17 cellular contexts compared by ENCODE assay signal in the genomic region with DNA sequence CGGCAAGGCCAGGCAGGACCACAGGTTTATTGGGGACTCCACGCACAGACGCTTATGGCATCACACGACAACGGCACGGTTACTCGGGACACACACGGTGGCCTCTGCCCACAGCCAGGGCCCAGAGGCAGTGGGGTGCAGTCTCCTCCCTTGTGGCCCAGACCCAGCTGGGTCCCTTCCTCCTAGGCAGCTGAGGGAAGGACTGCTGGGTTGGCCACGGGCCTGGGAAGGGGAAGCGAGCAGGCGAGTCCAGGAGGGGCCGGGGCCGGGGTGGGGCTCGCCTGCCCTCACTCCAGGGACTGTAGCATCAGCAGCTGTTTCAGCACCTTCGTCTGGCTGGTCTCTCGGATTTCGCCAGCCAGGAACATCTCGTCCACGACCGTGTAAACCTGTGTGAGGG. TPM values are rescaled to one million over a fixed set of nuclear protein-coding genes. Genes with fewer than 3 reads are reported as not detected.
DNase-seq lines count a peak whose midpoint lies in the region; ATAC-seq and TF ChIP-seq lines count a peak whose summit lies in the region.
"Had no signal": no experiment of that assay in that cellular context is flagged by ENCODE, and none has a peak within 500 bp of the region (broad histone marks: within the 10 kb centered on the region; RNA-seq: fewer than 3 reads in every experiment).

No MANE protein-coding gene starts in this region.

- H3K4me2 ChIP-seq in PC-9 (no peak overlapping the region), mammary epithelial cell (ENCODE audit: insufficient read depth, low read depth, low read length) (no peak overlapping the region), osteoblast (ENCODE audit: insufficient read depth, low read length) (no peak overlapping the region)

- no peaks in the 10 kb centered on the region for H3K27me3 ChIP-seq in left ventricle myocardium inferior (ENCODE audit: low read depth)
- H3K27me3 ChIP-seq in PC-9 (ENCODE audit: insufficient read depth, low read depth), result no peaks in the 10 kb centered on the region
- no peaks in the 10 kb centered on the region for H3K27me3 ChIP-seq in mammary epithelial cell (ENCODE audit: insufficient read depth, low read length)
- H3K27me3 ChIP-seq in osteoblast (ENCODE audit: insufficient read depth, low read length), result no peaks in the 10 kb centered on the region

- H3K9me3 ChIP-seq in left ventricle myocardium inferior (replicated peaks) (no peaks in the 10 kb centered on the region), PC-9 (ENCODE audit: insufficient read depth, low read depth) (no peaks in the 10 kb centered on the region), mammary epithelial cell (replicated peaks; ENCODE audit: insufficient read depth, low read length) (no peaks in the 10 kb centered on the region), osteoblast (ENCODE audit: low read depth, low read length) (no peaks in the 10 kb centered on the region)

- H3K79me2 ChIP-seq in PC-9 (ENCODE audit: low read depth) (0 out of 2 replicates have a peak, but pooled peaks cover under 1% of the 10 kb centered on the region), mammary epithelial cell (ENCODE audit: insufficient read depth, low read length) (peaks cover 17% of the 10 kb centered on the region), osteoblast (ENCODE audit: insufficient read depth, low read length) (peaks cover 30% of the 10 kb centered on the region)

- peak; percentile 47 for DNase-seq in Right ventricle myocardium superior
- DNase-seq in left ventricle myocardium inferior, result no peak
- no peak for DNase-seq in PC-9
- DNase-seq in mammary epithelial cell, result no peak
- peak; percentile 44 for DNase-seq in osteoblast (ENCODE audit: insufficient read length, low spot score, missing footprints)
- no peak for DNase-seq in hepatic stellate cell (ENCODE audit: low spot score)
- no peak for DNase-seq in NCI-H345 (lab: John Stamatoyannopoulos, UW)
- DNase-seq in NCI-H2171 treated with DMSO at 0.1 percent for 48 hours (lab: John Stamatoyannopoulos, UW), result no peak
- DNase-seq: 8988T; AML-193; CD8-positive, alpha-beta memory T cell; H9; NCI-H1694; NCI-H2081; NCI-H446 treated with DMSO at 0.1 percent for 48 hours; NCI-H526 treated with DMSO at 0.1 percent for 48 hours had no signal

- ATAC-seq in Right ventricle myocardium superior (ENCODE audit: poor library complexity), result no peak

- H3F3A ChIP-seq in PC-9 (ENCODE audit: insufficient read depth, low read depth), result peaks cover 55% of the 10 kb centered on the region

- POLR2A ChIA-PET in PC-9 (lab: Charles Lee; ENCODE audit: unreplicated experiment), result no interaction called here

- in situ Hi-C loops in mammary epithelial cell (cut with MboI; ENCODE audit: low sequenced_read_pairs in 2 of 2), result loop anchor here in 1 of 2 donors (5.0 kb wide), 1 partner anchor 86 kb away; no protein-coding TSS in a partner anchor

- intact Hi-C loops in Right ventricle myocardium superior (cut with DNase I) (loop anchor here (5.0 kb wide), 1 partner anchor 61 kb away; no protein-coding TSS in a partner anchor), left ventricle myocardium inferior (cut with micrococcal nuclease) (no loop called here), PC-9 (cut with micrococcal nuclease; ENCODE audit: unreplicated experiment) (no loop called here), mammary epithelial cell (cut with micrococcal nuclease) (no loop called here)

- H3K36me3 ChIP-seq in left ventricle myocardium inferior, result peaks cover 35% of the 10 kb centered on the region
- H3K36me3 ChIP-seq in PC-9 (ENCODE audit: low read depth), result peaks cover 2% of the 10 kb centered on the region; the same call in 1 of the 2 replicates
- H3K36me3 ChIP-seq in mammary epithelial cell (ENCODE audit: insufficient read depth, low read length), result peaks cover 15% of the 10 kb centered on the region
- H3K36me3 ChIP-seq in osteoblast (ENCODE audit: insufficient read depth, low read length), result peaks cover 55% of the 10 kb centered on the region

- H4K20me1 ChIP-seq in PC-9 (ENCODE audit: insufficient read depth) (peaks cover 11% of the 10 kb centered on the region; the same call in 1 of the 2 replicates), mammary epithelial cell (ENCODE audit: insufficient read depth, low read length) (no peaks in the 10 kb centered on the region), osteoblast (ENCODE audit: insufficient read depth, low read length) (peaks cover 9% of the 10 kb centered on the region)

- no peak overlapping the region for H3K4me3 ChIP-seq in left ventricle myocardium inferior
- no peak overlapping the region for H3K4me3 ChIP-seq in PC-9
- H3K4me3 ChIP-seq in mammary epithelial cell (replicated peaks in 1 of 3; ENCODE audit: insufficient read depth in 1 of 3, low read depth in 2 of 3, low read length in 3 of 3), result no peak overlapping the region
- H3K4me3 ChIP-seq in osteoblast (ENCODE audit: insufficient read depth, low read length), result no peak overlapping the region

- no peak overlapping the region for H2AFZ ChIP-seq in PC-9
- no peak overlapping the region for H2AFZ ChIP-seq in mammary epithelial cell (ENCODE audit: low read depth, low read length)
- no peak overlapping the region for H2AFZ ChIP-seq in osteoblast (ENCODE audit: low read length)

- dilution Hi-C loops in mammary epithelial cell (cut with HindIII; ENCODE audit: low sequenced_read_pairs), result no loop called here

- TF ChIP-seq CTCF in left ventricle myocardium inferior (IDR thresholded peaks at IDR 0.05; ENCODE audit: borderline replicate concordance) (no peak), PC-9 (conservative IDR thresholded peaks at IDR 0.05) (no peak), mammary epithelial cell (conservative IDR thresholded peaks at IDR 0.05 in 1 of 2, IDR thresholded peaks at IDR 0.05 in 1 of 2; ENCODE audit: extremely low read depth in 1 of 2, insufficient read depth in 1 of 2, low read depth in 1 of 2, low read length in 2 of 2) (no peak), osteoblast (IDR thresholded peaks at IDR 0.05; ENCODE audit: extremely low read depth, low read depth, low read length) (no peak)

- no peaks in the 10 kb centered on the region for H3K9me2 ChIP-seq in PC-9 (ENCODE audit: insufficient read depth)

- WGBS in mammary epithelial cell (ENCODE audit: low coverage, missing lambda C conversion rate), result 96% methylated on average over 10 of the region's 20 CpGs

- BruUV-seq in PC-9 (replicated peaks; lab: Mats Ljungman, UMichigan) (TSS peak; percentile 62), mammary epithelial cell (replicated peaks; lab: Mats Ljungman, UMichigan) (TSS peak; percentile 71)

- no peak overlapping the region for H3K9ac ChIP-seq in mammary epithelial cell (ENCODE audit: insufficient read depth, low read length)

- H3K4me1 ChIP-seq in left ventricle myocardium inferior, result peaks cover 33% of the 10 kb centered on the region
- H3K4me1 ChIP-seq in PC-9 (replicated peaks; ENCODE audit: insufficient read depth), result peaks cover 19% of the 10 kb centered on the region
- H3K4me1 ChIP-seq in mammary epithelial cell (ENCODE audit: insufficient read depth, low read length), result peaks cover 10% of the 10 kb centered on the region
- H3K4me1 ChIP-seq in osteoblast (ENCODE audit: insufficient read depth, low read length), result peaks cover 4% of the 10 kb centered on the region

- CTCF ChIA-PET in PC-9 (lab: Charles Lee), result interaction anchor here (0.6 kb wide), 1 partner anchor 8 kb away, joined by 14 read pairs; no protein-coding TSS in a partner anchor
- CTCF ChIA-PET in mammary epithelial cell (lab: Charles Lee; ENCODE audit: low non-redundant PET), result no interaction called here

- H3K27ac ChIP-seq in left ventricle myocardium inferior (replicated peaks) (no peak overlapping the region), PC-9 (no peak overlapping the region), mammary epithelial cell (ENCODE audit: insufficient read depth, low read depth, low read length) (no peak overlapping the region), osteoblast (ENCODE audit: low read depth, low read length) (no peak overlapping the region)
- H3K27ac ChIP-seq: C4-2B had no signal

RNA-seq across cellular contexts. Expression of a gene that starts 12.5 kb away (rescaled TPM):
- total RNA-seq in Right ventricle myocardium superior (78.0 TPM), left ventricle myocardium inferior (87.3 TPM), PC-9 (2021) (332 and 411 TPM in 2 replicates), mammary epithelial cell (100 to 1,000 TPM in 1 of 2 donors, 10 to 100 TPM in 1; 67.5 to 257 TPM), osteoblast (117 and 136 TPM in 2 replicates)
- 295 TPM for polyA plus RNA-seq in mammary epithelial cell
- 220 TPM for polyA minus RNA-seq in mammary epithelial cell

RNA-seq across cellular contexts. Expression of a gene that starts 22.6 kb away (rescaled TPM):
- total RNA-seq in Right ventricle myocardium superior (62.6 TPM), left ventricle myocardium inferior (75.4 TPM), PC-9 (2021) (87.8 and 104 TPM in 2 replicates), mammary epithelial cell (10 to 100 TPM; 45.7 to 45.8 TPM), osteoblast (76.0 and 82.2 TPM in 2 replicates)
- 18.1 TPM for polyA plus RNA-seq in mammary epithelial cell
- polyA minus RNA-seq in mammary epithelial cell, result 75.1 TPM

RNA-seq across cellular contexts. Expression of a gene that starts 49.8 kb away (rescaled TPM):
- total RNA-seq in Right ventricle myocardium superior (7.0 TPM), left ventricle myocardium inferior (5.9 TPM), PC-9 (2021) (218 and 264 TPM in 2 replicates), mammary epithelial cell (100 to 1,000 TPM; 328 to 370 TPM), osteoblast (274 and 354 TPM in 2 replicates)
- polyA plus RNA-seq in mammary epithelial cell, result 274 TPM
- polyA minus RNA-seq in mammary epithelial cell, result 353 TPM

Comparison
In these comparisons a context has a peak if more than half of its experiments do, and no peak if none do; other contexts are left out.
1. DNase-seq: peak in Right ventricle myocardium superior (single experiment) and osteoblast (single experiment); none in left ventricle myocardium inferior (single experiment), PC-9 (0 of 2), mammary epithelial cell (single experiment), hepatic stellate cell (single experiment), NCI-H345 (single experiment) and NCI-H2171 treated with DMSO at 0.1 percent for 48 hours (single experiment).
2. RNA of a gene that starts 49.8 kb away (total RNA-seq): 328 to 370 TPM in mammary epithelial cell, 274 to 354 TPM in osteoblast and 218 to 264 TPM in PC-9; 7.0 TPM in Right ventricle myocardium superior (single experiment) and 5.9 TPM in left ventricle myocardium inferior (single experiment); every median in the first group is over 10 times any median in the second.